ENCODE assay signal across 16 cellular contexts in the genomic region with DNA sequence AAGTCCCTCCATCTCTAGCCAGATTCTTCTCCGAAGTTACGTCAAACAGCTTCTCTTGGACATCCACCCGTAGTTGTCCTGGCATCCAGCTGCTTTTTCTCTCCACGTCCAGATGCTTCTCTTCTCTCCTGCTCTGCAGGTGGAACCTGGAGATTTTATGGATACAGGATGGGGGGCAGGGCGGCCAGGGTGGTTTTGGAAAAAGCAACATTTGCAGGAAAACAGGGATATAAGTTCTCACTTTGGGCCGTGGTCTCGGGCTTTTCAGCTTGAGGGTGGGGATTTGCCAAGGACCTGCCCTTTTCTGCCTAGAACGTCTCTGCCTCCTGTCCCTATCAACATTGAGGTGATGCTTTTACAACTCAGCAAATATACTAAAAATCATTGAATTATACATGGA.
"Had no signal": no experiment of that assay in that cellular context is flagged by ENCODE, and none has a peak within 500 bp of the region (broad histone marks: within the 10 kb centered on the region; RNA-seq: fewer than 3 reads in every experiment).

No MANE protein-coding gene starts in this region.

- FAIRE-seq: bronchial epithelial cell had no signal

- H3K27me3 ChIP-seq: neutrophil, upper lobe of right lung had no signal

- H3K4me3 ChIP-seq: smooth muscle cell, upper lobe of right lung had no signal

- H3K4me2 ChIP-seq: smooth muscle cell had no signal

- H3K27ac ChIP-seq: neutrophil, parathyroid adenoma, upper lobe of right lung, VCaP had no signal

- H2AFZ ChIP-seq: parathyroid adenoma had no signal

- DNase-seq: activated CD4-positive, alpha-beta T cell treated with anti-CD3 and anti-CD28 coated beads for 1 hour; activated CD4-positive, alpha-beta T cell treated with anti-CD3 and anti-CD28 coated beads, Interleukin-2, amount 50 U/mL, for 4 hours; activated gamma-delta T cell; cerebellar nuclear complex; effector memory CD8-positive, alpha-beta T cell; foreskin fibroblast; stimulated activated CD4-positive, alpha-beta T cell treated with anti-CD3 and anti-CD28 coated beads, Interleukin-4, amount 100 ng/mL, for 1 hour; T-helper 2 cell; upper lobe of right lung had no signal

- H3K79me2 ChIP-seq: parathyroid adenoma had no signal

- H3K9ac ChIP-seq: parathyroid adenoma had no signal

- ATAC-seq: effector memory CD8-positive, alpha-beta T cell; left ventricle myocardium superior; stimulated activated effector memory CD8-positive, alpha-beta T cell treated with anti-CD3 and anti-CD28 coated beads, Interleukin-12 subunit alpha, Interleukin-12 subunit beta, amount 100 ng/mL, for 72 hours had no signal

- H3K9me3 ChIP-seq: neutrophil, upper lobe of right lung had no signal

- H3K4me1 ChIP-seq: parathyroid adenoma, upper lobe of right lung had no signal

- H3K36me3 ChIP-seq: neutrophil, upper lobe of right lung had no signal
